Comparison of ENCODE assay signal across 8 cellular contexts in the genomic region with DNA sequence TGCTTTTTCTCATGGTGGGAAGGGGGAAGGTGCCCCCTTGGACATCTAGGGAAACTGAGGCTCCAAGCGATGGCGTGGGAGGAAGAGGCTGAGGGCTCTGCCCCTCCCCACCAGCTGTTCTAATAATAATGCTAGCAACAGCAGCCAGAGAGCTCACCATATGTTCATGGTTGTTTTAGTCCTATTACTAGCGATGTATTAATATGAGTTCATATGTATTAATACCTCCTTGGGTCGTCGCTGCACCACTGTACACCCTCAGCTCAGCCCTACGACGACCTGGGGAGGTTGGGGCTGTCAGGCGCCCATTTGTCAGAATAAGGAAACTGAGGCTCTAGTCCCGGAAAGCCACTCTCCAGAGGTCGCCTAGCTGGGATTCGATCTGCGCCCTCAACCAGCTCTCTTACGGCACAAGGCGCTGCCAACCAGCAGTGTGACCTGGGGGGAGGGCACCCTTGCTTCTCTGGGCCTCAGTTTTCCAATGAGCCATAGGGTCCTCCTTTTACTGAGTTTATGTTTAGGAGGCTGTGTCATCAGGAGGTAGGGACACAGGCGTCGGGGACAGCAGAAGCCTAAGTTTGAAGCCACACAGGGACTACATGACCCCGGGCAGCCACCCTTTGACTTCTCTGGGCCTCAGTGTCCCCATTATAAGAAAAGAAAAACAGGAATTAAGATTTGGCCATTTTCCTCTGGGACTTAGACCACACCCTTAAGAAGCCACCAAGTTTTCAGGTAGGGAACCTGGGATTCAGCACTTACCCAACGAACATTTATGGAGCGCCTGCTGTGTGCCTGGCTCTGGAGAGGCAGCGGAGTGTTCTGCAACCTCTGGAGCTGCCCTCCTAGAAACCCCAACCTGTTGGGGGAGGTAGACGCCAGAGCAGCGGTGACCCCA. TPM values are rescaled to one million over a fixed set of nuclear protein-coding genes. Genes with fewer than 3 reads are reported as not detected.
DNase-seq lines count a peak whose midpoint lies in the region; ATAC-seq and TF ChIP-seq lines count a peak whose summit lies in the region.

No MANE protein-coding gene starts in this region.

- H3K4me3 Mint-ChIP-seq in HFFc6 (peak overlapping the region; percentile 39), memory B cell (peak overlapping the region; percentile 90)
- H3K4me3 Mint-ChIP-seq in activated naive CD8-positive, alpha-beta T cell treated with anti-CD3 and anti-CD28 coated beads for 36 hours = peak overlapping the region; percentile 85

- H3K36me3 Mint-ChIP-seq in HFFc6 (ENCODE audit: low read depth) (no peaks in the 10 kb centered on the region), memory B cell (peaks cover 9% of the 10 kb centered on the region)
- peaks cover 7% of the 10 kb centered on the region for H3K36me3 Mint-ChIP-seq in activated naive CD8-positive, alpha-beta T cell treated with anti-CD3 and anti-CD28 coated beads for 36 hours

- DNase-seq in AG08396 (ENCODE audit: low spot score) (peak; percentile 13), HFFc6 (no peak), memory B cell (ENCODE audit: low spot score in 2 of 2) (no peak), SK-N-DZ (ENCODE audit: low spot score) (no peak), ureter (ENCODE audit: low spot score) (no peak), COLO668 (lab: John Stamatoyannopoulos, UW; ENCODE audit: unreplicated experiment) (no peak)
- no peak for DNase-seq in activated naive CD8-positive, alpha-beta T cell treated with anti-CD3 and anti-CD28 coated beads for 36 hours

- ATAC-seq in memory B cell (ENCODE audit: low read depth) (peak; percentile 23), GM19351 (IDR thresholded peaks at IDR 0.05; ENCODE audit: unreplicated experiment) (no peak)

- peaks cover 23% of the 10 kb centered on the region for H3K27me3 Mint-ChIP-seq in HFFc6 (ENCODE audit: insufficient read depth)
- no peaks in the 10 kb centered on the region for H3K27me3 Mint-ChIP-seq in activated naive CD8-positive, alpha-beta T cell treated with anti-CD3 and anti-CD28 coated beads for 36 hours
- H3K27me3 Mint-ChIP-seq in memory B cell = no peaks in the 10 kb centered on the region

- H3K4me1 Mint-ChIP-seq in HFFc6 (ENCODE audit: low read depth) (peaks cover 7% of the 10 kb centered on the region), memory B cell (peaks cover 21% of the 10 kb centered on the region)
- peaks cover 23% of the 10 kb centered on the region for H3K4me1 Mint-ChIP-seq in activated naive CD8-positive, alpha-beta T cell treated with anti-CD3 and anti-CD28 coated beads for 36 hours

- TF ChIP-seq CTCF in HFFc6 (IDR thresholded peaks at IDR 0.05) = no peak

- H3K9me3 Mint-ChIP-seq in HFFc6 = no peaks in the 10 kb centered on the region
- no peaks in the 10 kb centered on the region for H3K9me3 Mint-ChIP-seq in activated naive CD8-positive, alpha-beta T cell treated with anti-CD3 and anti-CD28 coated beads for 36 hours
- no peaks in the 10 kb centered on the region for H3K9me3 Mint-ChIP-seq in memory B cell

- H3K27ac Mint-ChIP-seq in HFFc6 = no peak overlapping the region
- peak overlapping the region; percentile 76 for H3K27ac Mint-ChIP-seq in activated naive CD8-positive, alpha-beta T cell treated with anti-CD3 and anti-CD28 coated beads for 36 hours
- H3K27ac Mint-ChIP-seq in memory B cell = peak overlapping the region; percentile 93

RNA-seq across cellular contexts. Expression of a gene that starts 0.7 kb away (rescaled TPM):
- total RNA-seq in HFFc6 (2021; fragmentation: NEBNext Ultra II Directional; extraction: Animal tissue kit (Norgen Biotek cat#: 25700)) = 10 to 100 TPM; 12.2 to 17.4 (median 13.2) TPM
- total RNA-seq in activated naive CD8-positive, alpha-beta T cell treated with anti-CD3 and anti-CD28 coated beads for 36 hours = 10 to 100 TPM; 11.8 to 14.4 TPM
- 2.0 and 2.6 TPM in 2 replicates for polyA plus RNA-seq in SK-N-DZ (2014; cell fraction: cytosol; rRNA removed)
- polyA plus RNA-seq in SK-N-DZ (2014; cell fraction: nucleus; rRNA removed) = 2.5 and 3.4 TPM in 2 replicates
- total RNA-seq in ureter = 12.4 TPM

RNA-seq across cellular contexts. Expression of a gene that starts 11.5 kb away (rescaled TPM):
- total RNA-seq in HFFc6 (2021; fragmentation: NEBNext Ultra II Directional; extraction: Animal tissue kit (Norgen Biotek cat#: 25700)) = under 1 TPM in 1 of 6 experiments, not detected in 5; 0.10 TPM
- total RNA-seq in activated naive CD8-positive, alpha-beta T cell treated with anti-CD3 and anti-CD28 coated beads for 36 hours = 10 to 100 TPM; 26.5 to 26.9 TPM
- polyA plus RNA-seq in SK-N-DZ (2014; cell fraction: cytosol; rRNA removed) = not detected in 2 replicates
- polyA plus RNA-seq in SK-N-DZ (2014; cell fraction: nucleus; rRNA removed) = not detected in 2 replicates
- total RNA-seq in ureter = 1.6 TPM

RNA-seq across cellular contexts. Expression of a gene that starts 54.7 kb away (rescaled TPM):
- total RNA-seq in HFFc6 (2021; fragmentation: NEBNext Ultra II Directional; extraction: Animal tissue kit (Norgen Biotek cat#: 25700)) = 10 to 100 TPM; 51.9 to 66.1 (median 56.0) TPM
- total RNA-seq in activated naive CD8-positive, alpha-beta T cell treated with anti-CD3 and anti-CD28 coated beads for 36 hours = 10 to 100 TPM; 18.5 to 21.1 TPM
- 24.1 and 30.3 TPM in 2 replicates for polyA plus RNA-seq in SK-N-DZ (2014; cell fraction: cytosol; rRNA removed)
- polyA plus RNA-seq in SK-N-DZ (2014; cell fraction: nucleus; rRNA removed) = 17.4 and 26.3 TPM in 2 replicates
- total RNA-seq in ureter = 29.2 TPM

Comparison
In these comparisons a context has a peak if more than half of its experiments do, and no peak if none do; other contexts are left out.
1. H3K4me3 Mint-ChIP-seq: peak in every context shown above with its lines; median percentile 90 in memory B cell; 85 in activated naive CD8-positive, alpha-beta T cell treated with anti-CD3 and anti-CD28 coated beads for 36 hours; 39 in HFFc6.
2. RNA of a gene that starts 11.5 kb away (total RNA-seq): 26.5 to 26.9 TPM in activated naive CD8-positive, alpha-beta T cell treated with anti-CD3 and anti-CD28 coated beads for 36 hours; 1.6 TPM in ureter (single experiment) and 0.10 TPM in HFFc6; every median in the first group is over 10 times any median in the second.